Comparison of ENCODE assay signal across 9 cellular contexts in genomic region chr12:6182279-6182898, GRCh38. TPM values are rescaled to one million over a fixed set of nuclear protein-coding genes. Genes with fewer than 3 reads are reported as not detected.
DNase-seq lines count a peak whose midpoint lies in the region; ATAC-seq lines count a peak whose summit lies in the region.
"Had no signal": no experiment of that assay in that cellular context is flagged by ENCODE, and none has a peak within 500 bp of the region (broad histone marks: within the 10 kb centered on the region; RNA-seq: fewer than 3 reads in every experiment).

No MANE protein-coding gene starts in this region.

- ATAC-seq in Right ventricle myocardium inferior = peak; percentile 63
- ATAC-seq in HG02970 (IDR thresholded peaks at IDR 0.05; ENCODE audit: low FRiP score, unreplicated experiment) = no peak

- no peaks in the 10 kb centered on the region for H4K20me1 ChIP-seq in Karpas-422 (ENCODE audit: insufficient read depth, low read depth, low read length)

- no peak overlapping the region for H3K4me2 ChIP-seq in Karpas-422 (ENCODE audit: low read depth, low read length, poor library complexity, severe bottlenecking)
- H3K4me2 ChIP-seq: KMS-11 had no signal

- H3K9me3 ChIP-seq in mucosa of rectum (ENCODE audit: control insufficient read depth in 2 of 2, low read length in 2 of 2) (no peaks in the 10 kb centered on the region), Karpas-422 (ENCODE audit: low read length) (no peaks in the 10 kb centered on the region)

- H2AFZ ChIP-seq in Karpas-422 (ENCODE audit: low read length) = no peak overlapping the region

- H3K27ac ChIP-seq in cingulate gyrus (ENCODE audit: low read depth, low read length) (peak overlapping the region; percentile 77), mucosa of rectum (ENCODE audit: low read depth in 2 of 2, low read length in 2 of 2) (peak overlapping the region; percentile 80 to 91), Karpas-422 (ENCODE audit: low read length) (no peak overlapping the region)
- H3K27ac ChIP-seq: KMS-11 had no signal

- peaks cover 23 to 46% of the 10 kb centered on the region in 2 donors for H3K4me1 ChIP-seq in mucosa of rectum (ENCODE audit: control insufficient read depth in 2 of 2, insufficient read depth in 2 of 2, low read length in 2 of 2)
- no peaks in the 10 kb centered on the region for H3K4me1 ChIP-seq in Karpas-422 (ENCODE audit: low read length)

- no peak for DNase-seq in Right ventricle myocardium inferior (ENCODE audit: missing footprints)
- DNase-seq in cardiac septum (ENCODE audit: low spot score) = no peak
- DNase-seq in NOMO-1 (lab: John Stamatoyannopoulos, UW; ENCODE audit: unreplicated experiment in 2 of 2) = no peak
- DNase-seq in iPS-NIHi7 (ENCODE audit: extremely low spot score) = no peak
- no peak for DNase-seq in Karpas-422

- no peaks in the 10 kb centered on the region for H3K9me2 ChIP-seq in Karpas-422 (replicated peaks; ENCODE audit: insufficient read depth, low read length)

- peak overlapping the region; percentile 32 to 47 for H3K4me3 ChIP-seq in mucosa of rectum (ENCODE audit: low read length in 2 of 2)
- H3K4me3 ChIP-seq in Karpas-422 (ENCODE audit: low read length) = no peak overlapping the region

- intact Hi-C loops in Right ventricle myocardium inferior (cut with DNase I) = no loop called here
- intact Hi-C loops in cardiac septum (cut with DNase I) = no loop called here

- H3K36me3 ChIP-seq in mucosa of rectum (ENCODE audit: control insufficient read depth in 2 of 2, insufficient read depth in 2 of 2, low read length in 2 of 2) = no peaks in the 10 kb centered on the region
- no peaks in the 10 kb centered on the region for H3K36me3 ChIP-seq in Karpas-422 (ENCODE audit: insufficient read depth, low read length)

- no peaks in the 10 kb centered on the region for H3K27me3 ChIP-seq in mucosa of rectum (ENCODE audit: control insufficient read depth in 2 of 2, insufficient read depth in 2 of 2, low read length in 2 of 2)
- H3K27me3 ChIP-seq in Karpas-422 (ENCODE audit: low read length) = no peaks in the 10 kb centered on the region

- H3K9ac ChIP-seq in mucosa of rectum (ENCODE audit: low read depth in 1 of 2, low read length in 2 of 2) (peak overlapping the region; percentile 17 to 55), Karpas-422 (ENCODE audit: low read length) (no peak overlapping the region)
- H3K9ac ChIP-seq: KMS-11 had no signal

- no peaks in the 10 kb centered on the region for H3K79me2 ChIP-seq in Karpas-422 (ENCODE audit: low read length)

RNA-seq across cellular contexts. Expression of gene CD9, which starts 17.8 kb away (rescaled TPM):
- total RNA-seq in Right ventricle myocardium inferior (46.9 TPM), cardiac septum (70.2 TPM)
- total RNA-seq in Karpas-422 (2014; rRNA removed; shearing (Covaris generic); ENCODE audit: low replicate concordance) = not detected in 2 replicates

RNA-seq across cellular contexts. Expression of gene VWF, which starts 57.9 kb away (rescaled TPM):
- total RNA-seq in Right ventricle myocardium inferior (244 TPM), cardiac septum (350 TPM)
- total RNA-seq in Karpas-422 (2014; rRNA removed; shearing (Covaris generic); ENCODE audit: low replicate concordance) = not detected in 2 replicates

Comparison
In these comparisons a context has a peak if more than half of its experiments do, and no peak if none do; other contexts are left out.
1. RNA of gene CD9, which starts 17.8 kb away (total RNA-seq): 70.2 TPM in cardiac septum (single experiment) and 46.9 TPM in Right ventricle myocardium inferior (single experiment); not detected in Karpas-422; every median in the first group is over 10 times any median in the second.
2. RNA of gene VWF, which starts 57.9 kb away (total RNA-seq): 350 TPM in cardiac septum (single experiment) and 244 TPM in Right ventricle myocardium inferior (single experiment); not detected in Karpas-422; every median in the first group is over 100 times any median in the second.